Comparison of ENCODE assay signal across 23 cellular contexts in genomic region chr2:226183550-226183949, GRCh38.
"Had no signal": no experiment of that assay in that cellular context is flagged by ENCODE, and none has a peak within 500 bp of the region (broad histone marks: within the 10 kb centered on the region; RNA-seq: fewer than 3 reads in every experiment).

No MANE protein-coding gene starts in this region.

- H3K27me3 ChIP-seq: adrenal gland, esophagus muscularis mucosa, gastrocnemius medialis, testis had no signal

- H3K4me1 Mint-ChIP-seq: activated naive CD4-positive, alpha-beta T cell treated with anti-CD3 and anti-CD28 coated beads, Interleukin-2, amount 50 U/mL, for 24 hours; naive B cell; stimulated activated effector memory CD8-positive, alpha-beta T cell treated with anti-CD3 and anti-CD28 coated beads, Interleukin-12 subunit alpha, Interleukin-12 subunit beta, amount 100 ng/mL, for 72 hours had no signal

- H3K36me3 ChIP-seq: adrenal gland, esophagus muscularis mucosa, gastrocnemius medialis had no signal

- H3K4me1 ChIP-seq: testis had no signal

- ATAC-seq: gastrocnemius medialis; left lobe of liver; right cardiac atrium; stimulated activated effector memory CD8-positive, alpha-beta T cell treated with anti-CD3 and anti-CD28 coated beads, Interleukin-12 subunit alpha, Interleukin-12 subunit beta, amount 100 ng/mL, for 72 hours had no signal

- H3K27ac Mint-ChIP-seq: activated naive CD4-positive, alpha-beta T cell treated with anti-CD3 and anti-CD28 coated beads, Interleukin-2, amount 50 U/mL, for 24 hours; dendritic cell treated with granulocyte-macrophage colony-stimulating factor and Interleukin-4, amounts not matched to agents 40 ng/mL and 50 ng/mL, for 4 days; naive B cell; progenitor cell of endocrine pancreas; stimulated activated effector memory CD8-positive, alpha-beta T cell treated with anti-CD3 and anti-CD28 coated beads, Interleukin-12 subunit alpha, Interleukin-12 subunit beta, amount 100 ng/mL, for 72 hours; type B pancreatic cell had no signal

- H3K4me2 ChIP-seq: smooth muscle cell had no signal

- H3K4me3 ChIP-seq: adrenal gland, esophagus muscularis mucosa, gastrocnemius medialis, lung, smooth muscle cell, testis had no signal

- H3K27me3 Mint-ChIP-seq: dendritic cell treated with granulocyte-macrophage colony-stimulating factor and Interleukin-4, amounts not matched to agents 40 ng/mL and 50 ng/mL, for 4 days; progenitor cell of endocrine pancreas; type B pancreatic cell had no signal

- H3K27ac ChIP-seq: adrenal gland, esophagus muscularis mucosa, gastrocnemius medialis, testis had no signal

- H3K4me3 Mint-ChIP-seq: activated naive CD4-positive, alpha-beta T cell treated with anti-CD3 and anti-CD28 coated beads, Interleukin-2, amount 50 U/mL, for 24 hours; dendritic cell treated with granulocyte-macrophage colony-stimulating factor and Interleukin-4, amounts not matched to agents 40 ng/mL and 50 ng/mL, for 4 days; naive B cell; neural crest cell; stimulated activated effector memory CD8-positive, alpha-beta T cell treated with anti-CD3 and anti-CD28 coated beads, Interleukin-12 subunit alpha, Interleukin-12 subunit beta, amount 100 ng/mL, for 72 hours; type B pancreatic cell had no signal

- DNase-seq: activated CD4-positive, alpha-beta T cell treated with anti-CD3 and anti-CD28 coated beads, Interleukin-2, amount 50 U/mL, for 4 hours; activated gamma-delta T cell; adrenal gland; effector CD8-positive, alpha-beta T cell; gastrocnemius medialis; head of caudate nucleus; kidney; midbrain; naive B cell; right cardiac atrium; stimulated activated CD4-positive, alpha-beta T cell treated with anti-CD3 and anti-CD28 coated beads, Interleukin-4, amount 100 ng/mL, for 24 hours; T-helper 2 cell; testis had no signal

- H3K9me3 ChIP-seq: gastrocnemius medialis, testis had no signal
